ENCODE assay signal across 8 cellular contexts in the genomic region with DNA sequence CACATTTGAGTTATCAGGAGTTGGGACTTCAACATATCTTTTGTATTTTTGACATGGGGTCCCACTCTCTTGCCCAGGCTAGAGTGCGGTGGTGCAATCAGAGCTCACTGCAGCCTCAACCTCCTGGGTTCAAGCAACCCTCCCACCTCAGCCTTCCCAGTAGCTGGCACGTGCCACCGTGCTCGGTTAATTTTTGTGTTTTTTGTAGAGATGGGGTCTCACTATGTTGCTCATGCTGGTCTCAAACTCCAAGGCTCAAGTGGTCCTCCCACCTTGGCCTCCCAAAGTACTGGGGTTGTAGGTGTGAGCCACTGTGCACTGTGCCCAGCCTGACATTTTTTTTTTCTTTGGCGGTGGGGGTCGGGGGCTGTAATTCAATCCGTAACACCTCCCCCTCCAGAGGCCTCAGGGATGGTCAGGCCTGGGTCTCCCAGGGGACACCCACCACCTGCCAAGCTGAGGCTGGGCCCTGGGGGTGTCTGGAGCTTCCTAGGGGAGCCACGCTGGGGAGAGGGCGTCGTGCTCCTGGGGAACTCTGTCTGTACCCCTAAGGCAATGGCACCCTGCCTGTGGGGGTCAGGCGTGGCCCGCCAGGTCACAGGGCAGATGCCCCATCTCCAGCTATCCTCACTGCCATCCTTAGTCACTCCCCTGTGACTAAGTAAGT.
A peak's percentile ranks its signal among the peaks of the same experiment; 100 is the strongest.
DNase-seq lines count a peak whose midpoint lies in the region; ATAC-seq and TF ChIP-seq lines count a peak whose summit lies in the region.
"Not testable (repeated sequence)": the region's sequence is repeated elsewhere in the genome, so short reads cannot be mapped to it uniquely, and the experiment has no call there.

No MANE protein-coding gene starts in this region.

- not testable (repeated sequence) for H3K27me3 Mint-ChIP-seq in dendritic cell treated with granulocyte-macrophage colony-stimulating factor and Interleukin-4, amounts not matched to agents 40 ng/mL and 50 ng/mL, for 4 days; progenitor cell of endocrine pancreas; type B pancreatic cell

- H3K9me3 Mint-ChIP-seq in dendritic cell treated with granulocyte-macrophage colony-stimulating factor and Interleukin-4, amounts not matched to agents 40 ng/mL and 50 ng/mL, for 4 days; progenitor cell of endocrine pancreas (ENCODE audit: low read depth); type B pancreatic cell: not testable (repeated sequence)

- not testable (repeated sequence) for H3K27me3 ChIP-seq in Peyer's patch; right atrium auricular region; lower lobe of right lung (ENCODE audit: low read depth)

- not testable (repeated sequence) for H3K4me3 ChIP-seq in Peyer's patch, right atrium auricular region, lower lobe of right lung

- TF ChIP-seq POLR2A in Peyer's patch (IDR thresholded peaks at IDR 0.05), result not testable (repeated sequence)

- peaks cover 84% of the 10 kb centered on the region for H3K4me1 Mint-ChIP-seq in dendritic cell treated with granulocyte-macrophage colony-stimulating factor and Interleukin-4, amounts not matched to agents 40 ng/mL and 50 ng/mL, for 4 days (ENCODE audit: low read depth)
- H3K4me1 Mint-ChIP-seq in progenitor cell of endocrine pancreas (ENCODE audit: low read depth); type B pancreatic cell (ENCODE audit: unreplicated experiment): not testable (repeated sequence)

- H3K36me3 ChIP-seq in Peyer's patch, right atrium auricular region, lower lobe of right lung: not testable (repeated sequence)

- not testable (repeated sequence) for H3K4me3 Mint-ChIP-seq in dendritic cell treated with granulocyte-macrophage colony-stimulating factor and Interleukin-4, amounts not matched to agents 40 ng/mL and 50 ng/mL, for 4 days; progenitor cell of endocrine pancreas (ENCODE audit: low read depth); type B pancreatic cell

- DNase-seq in D341Med (ENCODE audit: low spot score), result peak; percentile 28
- DNase-seq in Peyer's patch, result peak; percentile 6 to 40 (median 19)
- DNase-seq in activated T-cell treated with anti-CD3 and anti-CD28 coated beads, Interleukin-2, amount 50 U/mL, for 1 hour, result peak; percentile 5
- peak; percentile 28 for DNase-seq in right atrium auricular region (ENCODE audit: low spot score)
- DNase-seq in lower lobe of right lung, result peak; percentile 30
- peak; percentile 5 for DNase-seq in progenitor cell of endocrine pancreas (ENCODE audit: low spot score, unreplicated experiment)
- peak; percentile 45 for DNase-seq in type B pancreatic cell (ENCODE audit: extremely low spot score, unreplicated experiment)

- not testable (repeated sequence) for H3K4me1 ChIP-seq in Peyer's patch, right atrium auricular region, lower lobe of right lung

- peaks cover 44% of the 10 kb centered on the region for H3K36me3 Mint-ChIP-seq in dendritic cell treated with granulocyte-macrophage colony-stimulating factor and Interleukin-4, amounts not matched to agents 40 ng/mL and 50 ng/mL, for 4 days (ENCODE audit: low read depth)
- H3K36me3 Mint-ChIP-seq in progenitor cell of endocrine pancreas (ENCODE audit: insufficient read depth); type B pancreatic cell: not testable (repeated sequence)

- H3K27ac Mint-ChIP-seq in dendritic cell treated with granulocyte-macrophage colony-stimulating factor and Interleukin-4, amounts not matched to agents 40 ng/mL and 50 ng/mL, for 4 days, result peak overlapping the region; percentile 81
- H3K27ac Mint-ChIP-seq in progenitor cell of endocrine pancreas, type B pancreatic cell: not testable (repeated sequence)

- H3K9me3 ChIP-seq in Peyer's patch, right atrium auricular region, lower lobe of right lung: not testable (repeated sequence)

- not testable (repeated sequence) for ATAC-seq in lower lobe of right lung

- not testable (repeated sequence) for TF ChIP-seq CTCF in Peyer's patch (IDR thresholded peaks at IDR 0.05); right atrium auricular region (IDR thresholded peaks at IDR 0.05); lower lobe of right lung (IDR thresholded peaks at IDR 0.05); progenitor cell of endocrine pancreas (IDR thresholded peaks at IDR 0.05; ENCODE audit: unreplicated experiment); type B pancreatic cell (conservative IDR thresholded peaks at IDR 0.05)

- intact Hi-C loops in dendritic cell treated with granulocyte-macrophage colony-stimulating factor and Interleukin-4, amounts not matched to agents 40 ng/mL and 50 ng/mL, for 4 days (cut with micrococcal nuclease); lower lobe of right lung (cut with DNase I): not testable (repeated sequence)

- not testable (repeated sequence) for H3K27ac ChIP-seq in Peyer's patch, right atrium auricular region, lower lobe of right lung
